In genomic region chr19:32595491-32595890, GRCh38 we compare ENCODE assay signal across 4 cellular contexts.
"Had no signal": no experiment of that assay in that cellular context is flagged by ENCODE, and none has a peak within 500 bp of the region (broad histone marks: within the 10 kb centered on the region; RNA-seq: fewer than 3 reads in every experiment).

No MANE protein-coding gene starts in this region.

- H3K27ac Mint-ChIP-seq: GM23338 had no signal

- H3K4me3 ChIP-seq: GM23338 had no signal

- H3K4me2 ChIP-seq: GM23338 had no signal

- DNase-seq: H9, HCEC 1CT, IMR-90 had no signal

- ATAC-seq: GM23338 had no signal

- H3K4me3 Mint-ChIP-seq: GM23338, H9 had no signal

- H2AFZ ChIP-seq: GM23338 had no signal
